Comparison of ENCODE assay signal across 1 cellular context in the genomic region with DNA sequence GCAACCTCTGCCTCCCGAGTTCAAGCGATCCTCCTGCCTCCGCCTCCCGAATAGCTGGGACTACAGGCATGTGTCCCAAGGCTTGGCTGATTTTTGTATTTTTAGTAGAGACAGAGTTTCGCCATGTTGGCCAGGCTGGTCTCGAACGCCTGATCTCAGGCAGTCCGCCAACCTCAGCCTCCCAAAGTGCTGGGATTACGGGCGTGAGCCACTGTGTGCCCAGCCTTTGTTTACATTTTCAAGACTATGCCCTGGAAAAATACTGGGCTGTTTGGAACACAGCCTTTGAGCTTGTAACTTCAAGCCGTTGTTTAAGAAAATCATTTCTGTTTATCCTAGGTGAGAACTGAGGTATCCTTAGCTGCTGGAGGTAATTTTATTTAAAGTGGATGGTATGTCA.
TF ChIP-seq lines count a peak whose summit lies in the region.

No MANE protein-coding gene starts in this region.

TF ChIP-seq in HepG2, 621 proteins besides CTCF, POLR2A, EP300 and RAD21 (continued from another document and continues in another):
- TF ChIP-seq NONO (IDR thresholded peaks at IDR 0.05) (no peak), NONO (CRISPR knock-in tag; conservative IDR thresholded peaks at IDR 0.05) (no peak), NR1H2 (CRISPR knock-in tag; IDR thresholded peaks at IDR 0.05; ENCODE audit: borderline replicate concordance, low read depth) (no peak), ZNF564 (CRISPR knock-in tag; IDR thresholded peaks at IDR 0.05) (no peak), GATAD1 (CRISPR knock-in tag; IDR thresholded peaks at IDR 0.05) (no peak), ZNF207 (IDR thresholded peaks at IDR 0.05; ENCODE audit: borderline replicate concordance) (no peak), ZFY (CRISPR knock-in tag; IDR thresholded peaks at IDR 0.05) (no peak), KDM1A (CRISPR knock-in tag; IDR thresholded peaks at IDR 0.05) (peak; percentile 31; the same call in 1 of the 2 replicates), REL (CRISPR knock-in tag; conservative IDR thresholded peaks at IDR 0.05) (no peak), TEAD3 (CRISPR knock-in tag; optimal IDR thresholded peaks at IDR 0.05; ENCODE audit: borderline replicate concordance) (peak; percentile 31), AKAP8 (CRISPR knock-in tag; IDR thresholded peaks at IDR 0.05) (no peak), RXRB (CRISPR knock-in tag; IDR thresholded peaks at IDR 0.05; ENCODE audit: borderline replicate concordance) (peak; percentile 59), FOXJ3 (CRISPR knock-in tag; IDR thresholded peaks at IDR 0.05; ENCODE audit: borderline replicate concordance) (peak; percentile 28; the same call in 1 of the 2 replicates), ZNF562 (CRISPR knock-in tag; IDR thresholded peaks at IDR 0.05; ENCODE audit: borderline replicate concordance) (no peak), TOPORS (CRISPR knock-in tag; IDR thresholded peaks at IDR 0.05) (no peak), ZSCAN22 (CRISPR knock-in tag; IDR thresholded peaks at IDR 0.05) (no peak), RELA (CRISPR knock-in tag; IDR thresholded peaks at IDR 0.05) (no peak), IRX3 (CRISPR knock-in tag; IDR thresholded peaks at IDR 0.05; ENCODE audit: borderline replicate concordance, low read depth) (no peak), KAT7 (CRISPR knock-in tag; IDR thresholded peaks at IDR 0.05; ENCODE audit: borderline replicate concordance) (peak; percentile 39; the same call in 1 of the 2 replicates), POLR2AphosphoS2 (IDR thresholded peaks at IDR 0.05; ENCODE audit: low read depth, low read length) (no peak), ZNF430 (CRISPR knock-in tag; IDR thresholded peaks at IDR 0.05) (peak; percentile 44; the same call in 1 of the 2 replicates), NCOR1 (IDR thresholded peaks at IDR 0.05; ENCODE audit: borderline replicate concordance, low read length) (no peak), ZBTB20 (CRISPR knock-in tag; IDR thresholded peaks at IDR 0.05; ENCODE audit: borderline replicate concordance, low read depth) (no peak), RCOR2 (CRISPR knock-in tag; IDR thresholded peaks at IDR 0.05) (peak; percentile 56; the same call in 1 of the 2 replicates), ZNF30 (CRISPR knock-in tag; IDR thresholded peaks at IDR 0.05) (no peak), ZSCAN30 (CRISPR knock-in tag; IDR thresholded peaks at IDR 0.05) (no peak), ZFP36L1 (CRISPR knock-in tag; IDR thresholded peaks at IDR 0.05) (no peak), HOXA7 (CRISPR knock-in tag; IDR thresholded peaks at IDR 0.05) (no peak), HOXA3 (CRISPR knock-in tag; IDR thresholded peaks at IDR 0.05) (peak; percentile 54; the same call in 1 of the 2 replicates), ZNF44 (CRISPR knock-in tag; IDR thresholded peaks at IDR 0.05) (no peak), RBAK (CRISPR knock-in tag; IDR thresholded peaks at IDR 0.05) (no peak), FOXK2 (IDR thresholded peaks at IDR 0.05) (peak; percentile 69; the same call in 1 of the 2 replicates), GTF3A (CRISPR knock-in tag; conservative IDR thresholded peaks at IDR 0.05) (no peak), ZC3H4 (CRISPR knock-in tag; IDR thresholded peaks at IDR 0.05; ENCODE audit: borderline replicate concordance) (no peak), NFE2 (CRISPR knock-in tag; IDR thresholded peaks at IDR 0.05) (no peak), ZFP62 (CRISPR knock-in tag; IDR thresholded peaks at IDR 0.05) (no peak), ZNF138 (CRISPR knock-in tag; IDR thresholded peaks at IDR 0.05; ENCODE audit: low read depth) (no peak), ZNF232 (CRISPR knock-in tag; IDR thresholded peaks at IDR 0.05; ENCODE audit: borderline replicate concordance) (peak; percentile 73; the same call in 1 of the 2 replicates), SUZ12 (IDR thresholded peaks at IDR 0.05; ENCODE audit: low read depth, low read length) (no peak), GABPA (IDR thresholded peaks at IDR 0.05; ENCODE audit: low read depth, low read length) (no peak), GABPA (CRISPR knock-in tag; IDR thresholded peaks at IDR 0.05; ENCODE audit: low read depth) (0 out of 2 replicates have a peak, but pooled peaks have one; percentile 48), ZBTB3 (CRISPR knock-in tag; IDR thresholded peaks at IDR 0.05; ENCODE audit: borderline replicate concordance, low read depth) (no peak), ZFP1 (CRISPR knock-in tag; IDR thresholded peaks at IDR 0.05) (no peak), STAT5B (CRISPR knock-in tag; IDR thresholded peaks at IDR 0.05) (no peak)
- TF ChIP-seq, protein P1, sequence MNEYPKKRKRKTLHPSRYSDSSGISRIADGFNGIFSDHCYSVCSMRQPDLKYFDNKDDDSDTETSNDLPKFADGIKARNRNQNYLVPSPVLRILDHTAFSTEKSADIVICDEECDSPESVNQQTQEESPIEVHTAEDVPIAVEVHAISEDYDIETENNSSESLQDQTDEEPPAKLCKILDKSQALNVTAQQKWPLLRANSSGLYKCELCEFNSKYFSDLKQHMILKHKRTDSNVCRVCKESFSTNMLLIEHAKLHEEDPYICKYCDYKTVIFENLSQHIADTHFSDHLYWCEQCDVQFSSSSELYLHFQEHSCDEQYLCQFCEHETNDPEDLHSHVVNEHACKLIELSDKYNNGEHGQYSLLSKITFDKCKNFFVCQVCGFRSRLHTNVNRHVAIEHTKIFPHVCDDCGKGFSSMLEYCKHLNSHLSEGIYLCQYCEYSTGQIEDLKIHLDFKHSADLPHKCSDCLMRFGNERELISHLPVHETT (CRISPR knock-in tag; conservative IDR thresholded peaks at IDR 0.05) = 0 out of 2 replicates have a peak, but pooled peaks have one; percentile 29
- TF ChIP-seq, protein P2, sequence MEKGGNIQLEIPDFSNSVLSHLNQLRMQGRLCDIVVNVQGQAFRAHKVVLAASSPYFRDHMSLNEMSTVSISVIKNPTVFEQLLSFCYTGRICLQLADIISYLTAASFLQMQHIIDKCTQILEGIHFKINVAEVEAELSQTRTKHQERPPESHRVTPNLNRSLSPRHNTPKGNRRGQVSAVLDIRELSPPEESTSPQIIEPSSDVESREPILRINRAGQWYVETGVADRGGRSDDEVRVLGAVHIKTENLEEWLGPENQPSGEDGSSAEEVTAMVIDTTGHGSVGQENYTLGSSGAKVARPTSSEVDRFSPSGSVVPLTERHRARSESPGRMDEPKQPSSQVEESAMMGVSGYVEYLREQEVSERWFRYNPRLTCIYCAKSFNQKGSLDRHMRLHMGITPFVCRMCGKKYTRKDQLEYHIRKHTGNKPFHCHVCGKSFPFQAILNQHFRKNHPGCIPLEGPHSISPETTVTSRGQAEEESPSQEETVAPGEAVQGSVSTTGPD (CRISPR knock-in tag; IDR thresholded peaks at IDR 0.05) = no peak
- TF ChIP-seq, protein P3, sequence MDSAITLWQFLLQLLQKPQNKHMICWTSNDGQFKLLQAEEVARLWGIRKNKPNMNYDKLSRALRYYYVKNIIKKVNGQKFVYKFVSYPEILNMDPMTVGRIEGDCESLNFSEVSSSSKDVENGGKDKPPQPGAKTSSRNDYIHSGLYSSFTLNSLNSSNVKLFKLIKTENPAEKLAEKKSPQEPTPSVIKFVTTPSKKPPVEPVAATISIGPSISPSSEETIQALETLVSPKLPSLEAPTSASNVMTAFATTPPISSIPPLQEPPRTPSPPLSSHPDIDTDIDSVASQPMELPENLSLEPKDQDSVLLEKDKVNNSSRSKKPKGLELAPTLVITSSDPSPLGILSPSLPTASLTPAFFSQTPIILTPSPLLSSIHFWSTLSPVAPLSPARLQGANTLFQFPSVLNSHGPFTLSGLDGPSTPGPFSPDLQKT (CRISPR knock-in tag; IDR thresholded peaks at IDR 0.05; ENCODE audit: borderline replicate concordance) = no peak
- TF ChIP-seq, protein P4, sequence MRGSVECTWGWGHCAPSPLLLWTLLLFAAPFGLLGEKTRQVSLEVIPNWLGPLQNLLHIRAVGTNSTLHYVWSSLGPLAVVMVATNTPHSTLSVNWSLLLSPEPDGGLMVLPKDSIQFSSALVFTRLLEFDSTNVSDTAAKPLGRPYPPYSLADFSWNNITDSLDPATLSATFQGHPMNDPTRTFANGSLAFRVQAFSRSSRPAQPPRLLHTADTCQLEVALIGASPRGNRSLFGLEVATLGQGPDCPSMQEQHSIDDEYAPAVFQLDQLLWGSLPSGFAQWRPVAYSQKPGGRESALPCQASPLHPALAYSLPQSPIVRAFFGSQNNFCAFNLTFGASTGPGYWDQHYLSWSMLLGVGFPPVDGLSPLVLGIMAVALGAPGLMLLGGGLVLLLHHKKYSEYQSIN (CRISPR knock-in tag; IDR thresholded peaks at IDR 0.05; ENCODE audit: borderline replicate concordance) = no peak
- TF ChIP-seq, protein P5, sequence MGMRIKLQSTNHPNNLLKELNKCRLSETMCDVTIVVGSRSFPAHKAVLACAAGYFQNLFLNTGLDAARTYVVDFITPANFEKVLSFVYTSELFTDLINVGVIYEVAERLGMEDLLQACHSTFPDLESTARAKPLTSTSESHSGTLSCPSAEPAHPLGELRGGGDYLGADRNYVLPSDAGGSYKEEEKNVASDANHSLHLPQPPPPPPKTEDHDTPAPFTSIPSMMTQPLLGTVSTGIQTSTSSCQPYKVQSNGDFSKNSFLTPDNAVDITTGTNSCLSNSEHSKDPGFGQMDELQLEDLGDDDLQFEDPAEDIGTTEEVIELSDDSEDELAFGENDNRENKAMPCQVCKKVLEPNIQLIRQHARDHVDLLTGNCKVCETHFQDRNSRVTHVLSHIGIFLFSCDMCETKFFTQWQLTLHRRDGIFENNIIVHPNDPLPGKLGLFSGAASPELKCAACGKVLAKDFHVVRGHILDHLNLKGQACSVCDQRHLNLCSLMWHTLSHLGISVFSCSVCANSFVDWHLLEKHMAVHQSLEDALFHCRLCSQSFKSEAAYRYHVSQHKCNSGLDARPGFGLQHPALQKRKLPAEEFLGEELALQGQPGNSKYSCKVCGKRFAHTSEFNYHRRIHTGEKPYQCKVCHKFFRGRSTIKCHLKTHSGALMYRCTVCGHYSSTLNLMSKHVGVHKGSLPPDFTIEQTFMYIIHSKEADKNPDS (CRISPR knock-in tag; IDR thresholded peaks at IDR 0.05) = no peak
- TF ChIP-seq, protein P6, sequence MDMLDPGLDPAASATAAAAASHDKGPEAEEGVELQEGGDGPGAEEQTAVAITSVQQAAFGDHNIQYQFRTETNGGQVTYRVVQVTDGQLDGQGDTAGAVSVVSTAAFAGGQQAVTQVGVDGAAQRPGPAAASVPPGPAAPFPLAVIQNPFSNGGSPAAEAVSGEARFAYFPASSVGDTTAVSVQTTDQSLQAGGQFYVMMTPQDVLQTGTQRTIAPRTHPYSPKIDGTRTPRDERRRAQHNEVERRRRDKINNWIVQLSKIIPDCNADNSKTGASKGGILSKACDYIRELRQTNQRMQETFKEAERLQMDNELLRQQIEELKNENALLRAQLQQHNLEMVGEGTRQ (IDR thresholded peaks at IDR 0.05; ENCODE audit: low read depth, low read length) = no peak
- TF ChIP-seq, protein P6 (CRISPR knock-in tag; IDR thresholded peaks at IDR 0.05; ENCODE audit: borderline replicate concordance) = no peak
- TF ChIP-seq, protein P7, sequence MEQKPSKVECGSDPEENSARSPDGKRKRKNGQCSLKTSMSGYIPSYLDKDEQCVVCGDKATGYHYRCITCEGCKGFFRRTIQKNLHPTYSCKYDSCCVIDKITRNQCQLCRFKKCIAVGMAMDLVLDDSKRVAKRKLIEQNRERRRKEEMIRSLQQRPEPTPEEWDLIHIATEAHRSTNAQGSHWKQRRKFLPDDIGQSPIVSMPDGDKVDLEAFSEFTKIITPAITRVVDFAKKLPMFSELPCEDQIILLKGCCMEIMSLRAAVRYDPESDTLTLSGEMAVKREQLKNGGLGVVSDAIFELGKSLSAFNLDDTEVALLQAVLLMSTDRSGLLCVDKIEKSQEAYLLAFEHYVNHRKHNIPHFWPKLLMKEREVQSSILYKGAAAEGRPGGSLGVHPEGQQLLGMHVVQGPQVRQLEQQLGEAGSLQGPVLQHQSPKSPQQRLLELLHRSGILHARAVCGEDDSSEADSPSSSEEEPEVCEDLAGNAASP (CRISPR knock-in tag; IDR thresholded peaks at IDR 0.05; ENCODE audit: borderline replicate concordance) = peak; percentile 46; the same call in 1 of the 2 replicates
- TF ChIP-seq, protein P8, sequence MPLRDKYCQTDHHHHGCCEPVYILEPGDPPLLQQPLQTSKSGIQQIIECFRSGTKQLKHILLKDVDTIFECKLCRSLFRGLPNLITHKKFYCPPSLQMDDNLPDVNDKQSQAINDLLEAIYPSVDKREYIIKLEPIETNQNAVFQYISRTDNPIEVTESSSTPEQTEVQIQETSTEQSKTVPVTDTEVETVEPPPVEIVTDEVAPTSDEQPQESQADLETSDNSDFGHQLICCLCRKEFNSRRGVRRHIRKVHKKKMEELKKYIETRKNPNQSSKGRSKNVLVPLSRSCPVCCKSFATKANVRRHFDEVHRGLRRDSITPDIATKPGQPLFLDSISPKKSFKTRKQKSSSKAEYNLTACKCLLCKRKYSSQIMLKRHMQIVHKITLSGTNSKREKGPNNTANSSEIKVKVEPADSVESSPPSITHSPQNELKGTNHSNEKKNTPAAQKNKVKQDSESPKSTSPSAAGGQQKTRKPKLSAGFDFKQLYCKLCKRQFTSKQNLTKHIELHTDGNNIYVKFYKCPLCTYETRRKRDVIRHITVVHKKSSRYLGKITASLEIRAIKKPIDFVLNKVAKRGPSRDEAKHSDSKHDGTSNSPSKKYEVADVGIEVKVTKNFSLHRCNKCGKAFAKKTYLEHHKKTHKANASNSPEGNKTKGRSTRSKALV (CRISPR knock-in tag; IDR thresholded peaks at IDR 0.05) = no peak
- TF ChIP-seq, protein P9, sequence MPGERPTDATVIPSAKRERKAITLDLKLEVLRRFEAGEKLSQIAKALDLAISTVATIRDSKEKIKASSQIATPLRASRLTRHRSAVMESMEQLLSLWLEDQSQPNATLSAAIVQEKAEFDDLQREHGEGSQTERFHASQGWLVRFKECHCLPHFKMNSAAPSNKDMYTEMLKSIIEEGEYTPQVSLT (CRISPR knock-in tag; IDR thresholded peaks at IDR 0.05; ENCODE audit: borderline replicate concordance, low read depth) = no peak
- TF ChIP-seq, protein P10, sequence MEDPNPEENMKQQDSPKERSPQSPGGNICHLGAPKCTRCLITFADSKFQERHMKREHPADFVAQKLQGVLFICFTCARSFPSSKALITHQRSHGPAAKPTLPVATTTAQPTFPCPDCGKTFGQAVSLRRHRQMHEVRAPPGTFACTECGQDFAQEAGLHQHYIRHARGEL (CRISPR knock-in tag; IDR thresholded peaks at IDR 0.05) = no peak
- TF ChIP-seq, protein P11, sequence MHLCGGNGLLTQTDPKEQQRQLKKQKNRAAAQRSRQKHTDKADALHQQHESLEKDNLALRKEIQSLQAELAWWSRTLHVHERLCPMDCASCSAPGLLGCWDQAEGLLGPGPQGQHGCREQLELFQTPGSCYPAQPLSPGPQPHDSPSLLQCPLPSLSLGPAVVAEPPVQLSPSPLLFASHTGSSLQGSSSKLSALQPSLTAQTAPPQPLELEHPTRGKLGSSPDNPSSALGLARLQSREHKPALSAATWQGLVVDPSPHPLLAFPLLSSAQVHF (CRISPR knock-in tag; IDR thresholded peaks at IDR 0.05) = no peak
- TF ChIP-seq, protein P12, sequence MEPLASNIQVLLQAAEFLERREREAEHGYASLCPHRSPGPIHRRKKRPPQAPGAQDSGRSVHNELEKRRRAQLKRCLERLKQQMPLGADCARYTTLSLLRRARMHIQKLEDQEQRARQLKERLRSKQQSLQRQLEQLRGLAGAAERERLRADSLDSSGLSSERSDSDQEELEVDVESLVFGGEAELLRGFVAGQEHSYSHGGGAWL (CRISPR knock-in tag; IDR thresholded peaks at IDR 0.05) = no peak
